8 cellular contexts compared by ENCODE assay signal in genomic region chr1:28507646-28508434, GRCh38. TPM values are rescaled to one million over a fixed set of nuclear protein-coding genes. Genes with fewer than 3 reads are reported as not detected.
DNase-seq lines count a peak whose midpoint lies in the region; ATAC-seq and TF ChIP-seq lines count a peak whose summit lies in the region.

No MANE protein-coding gene starts in this region.

- H3K9me3 ChIP-seq in DOHH2 (ENCODE audit: control insufficient read depth, insufficient read depth, low read length) (no peaks in the 10 kb centered on the region), OCI-LY1 (ENCODE audit: low read length) (no peaks in the 10 kb centered on the region), osteoblast (ENCODE audit: low read depth, low read length) (no peaks in the 10 kb centered on the region)

- POLR2A ChIA-PET in GM10248 (lab: Yijun Ruan, JAX), result interaction anchor here (0.7 to 5.4 kb wide), 6 partner anchors 69 to 242 kb away, joined by 3 to 36 read pairs (median 4); no protein-coding TSS in a partner anchor

- H3K4me3 ChIP-seq in DOHH2 (ENCODE audit: low read length) (peak overlapping the region; percentile 97), OCI-LY1 (ENCODE audit: low read depth, low read length, poor library complexity, severe bottlenecking) (peak overlapping the region; percentile 89), osteoblast (ENCODE audit: insufficient read depth, low read length) (peak overlapping the region; percentile 78)

- no peak for ATAC-seq in HG02571 (IDR thresholded peaks at IDR 0.05; ENCODE audit: unreplicated experiment)
- no peak for ATAC-seq in GM18498 (IDR thresholded peaks at IDR 0.05; ENCODE audit: unreplicated experiment)

- H3K9me3 Mint-ChIP-seq in dendritic cell treated with granulocyte-macrophage colony-stimulating factor and Interleukin-4, amounts not matched to agents 40 ng/mL and 50 ng/mL, for 4 days, result no peaks in the 10 kb centered on the region

- H4K20me1 ChIP-seq in DOHH2 (ENCODE audit: control insufficient read depth, insufficient read depth, low read depth, low read length), result no peaks in the 10 kb centered on the region
- H4K20me1 ChIP-seq in OCI-LY1 (ENCODE audit: insufficient read depth, low read length), result no peaks in the 10 kb centered on the region
- H4K20me1 ChIP-seq in osteoblast (ENCODE audit: insufficient read depth, low read length), result peaks cover 42% of the 10 kb centered on the region

- intact Hi-C loops in dendritic cell treated with granulocyte-macrophage colony-stimulating factor and Interleukin-4, amounts not matched to agents 40 ng/mL and 50 ng/mL, for 4 days (cut with micrococcal nuclease), result loop anchor here (5.0 kb wide), 1 partner anchor 74 kb away; no protein-coding TSS in a partner anchor

- peaks cover 47% of the 10 kb centered on the region for H3K79me2 ChIP-seq in DOHH2 (ENCODE audit: control insufficient read depth, low read length)
- H3K79me2 ChIP-seq in OCI-LY1 (ENCODE audit: insufficient read depth, low read length), result peaks cover 25% of the 10 kb centered on the region
- H3K79me2 ChIP-seq in osteoblast (ENCODE audit: insufficient read depth, low read length), result peaks cover 36% of the 10 kb centered on the region

- H3K36me3 ChIP-seq in DOHH2 (ENCODE audit: control insufficient read depth, low read length) (peaks cover 73% of the 10 kb centered on the region), OCI-LY1 (ENCODE audit: insufficient read depth, low read length) (peaks cover 68% of the 10 kb centered on the region), osteoblast (ENCODE audit: insufficient read depth, low read length) (peaks cover 59% of the 10 kb centered on the region)

- H3K27ac ChIP-seq in DOHH2 (ENCODE audit: low read depth, low read length) (peak overlapping the region; percentile 93), OCI-LY1 (ENCODE audit: low read depth, low read length, poor library complexity, severe bottlenecking) (peak overlapping the region; percentile 88), osteoblast (ENCODE audit: low read depth, low read length) (peak overlapping the region; percentile 90)

- H3K27ac Mint-ChIP-seq in dendritic cell treated with granulocyte-macrophage colony-stimulating factor and Interleukin-4, amounts not matched to agents 40 ng/mL and 50 ng/mL, for 4 days, result peak overlapping the region; percentile 98

- CTCF ChIA-PET in GM10248 (lab: Yijun Ruan, JAX), result interaction anchor here (0.8 to 4.4 kb wide), 7 partner anchors 8 to 369 kb away, joined by 3 to 25 read pairs (median 5); partner anchors contain the start of gene YTHDF2

- peak overlapping the region; percentile 81 for H3K9ac ChIP-seq in OCI-LY1 (ENCODE audit: low read length)

- peaks cover 54% of the 10 kb centered on the region for H3K4me1 Mint-ChIP-seq in dendritic cell treated with granulocyte-macrophage colony-stimulating factor and Interleukin-4, amounts not matched to agents 40 ng/mL and 50 ng/mL, for 4 days (ENCODE audit: low read depth)

- DNase-seq in osteoblast (ENCODE audit: insufficient read length, low spot score, missing footprints) (no peak), GM10248 (ENCODE audit: extremely low spot score) (no peak), NCI-H2196 (lab: John Stamatoyannopoulos, UW; ENCODE audit: unreplicated experiment) (no peak)

- no peaks in the 10 kb centered on the region for H3K27me3 Mint-ChIP-seq in dendritic cell treated with granulocyte-macrophage colony-stimulating factor and Interleukin-4, amounts not matched to agents 40 ng/mL and 50 ng/mL, for 4 days

- H3K36me3 Mint-ChIP-seq in dendritic cell treated with granulocyte-macrophage colony-stimulating factor and Interleukin-4, amounts not matched to agents 40 ng/mL and 50 ng/mL, for 4 days (ENCODE audit: low read depth), result peaks cover 77% of the 10 kb centered on the region

- peak overlapping the region; percentile 88 for H3K4me2 ChIP-seq in DOHH2 (ENCODE audit: low read length)
- peak overlapping the region; percentile 96 for H3K4me2 ChIP-seq in OCI-LY1 (ENCODE audit: low read length)
- peak overlapping the region; percentile 91 for H3K4me2 ChIP-seq in osteoblast (ENCODE audit: insufficient read depth, low read length)

- TF ChIP-seq CTCF in DOHH2 (IDR thresholded peaks at IDR 0.05; ENCODE audit: low read depth, low read length, poor library complexity, severe bottlenecking) (no peak), OCI-LY1 (IDR thresholded peaks at IDR 0.05; ENCODE audit: low read length) (no peak), osteoblast (IDR thresholded peaks at IDR 0.05; ENCODE audit: extremely low read depth, low read depth, low read length) (no peak), GM10248 (IDR thresholded peaks at IDR 0.05; ENCODE audit: control extremely low read depth, extremely low read depth, low read depth, missing control alignments) (no peak)

- H3K27me3 ChIP-seq in DOHH2 (ENCODE audit: control insufficient read depth, low read length) (no peaks in the 10 kb centered on the region; the same call in 1 of the 2 replicates), OCI-LY1 (ENCODE audit: insufficient read depth, low read length) (no peaks in the 10 kb centered on the region), osteoblast (ENCODE audit: insufficient read depth, low read length) (no peaks in the 10 kb centered on the region)

- H3K4me1 ChIP-seq in DOHH2 (ENCODE audit: control insufficient read depth, low read length), result peaks cover 61% of the 10 kb centered on the region
- peaks cover 46% of the 10 kb centered on the region for H3K4me1 ChIP-seq in OCI-LY1 (ENCODE audit: insufficient read depth, low read length, severe bottlenecking)
- H3K4me1 ChIP-seq in osteoblast (ENCODE audit: insufficient read depth, low read length), result peaks cover 31% of the 10 kb centered on the region

- H3K9me2 ChIP-seq in DOHH2 (replicated peaks; ENCODE audit: control insufficient read depth, low read length) (no peaks in the 10 kb centered on the region), OCI-LY1 (ENCODE audit: low read depth, low read length) (no peaks in the 10 kb centered on the region)

- no peak overlapping the region for H2AFZ ChIP-seq in OCI-LY1 (ENCODE audit: low read length)
- H2AFZ ChIP-seq in osteoblast (ENCODE audit: low read length), result no peak overlapping the region

- H3K4me3 Mint-ChIP-seq in dendritic cell treated with granulocyte-macrophage colony-stimulating factor and Interleukin-4, amounts not matched to agents 40 ng/mL and 50 ng/mL, for 4 days, result peak overlapping the region; percentile 98

- peaks cover 86% of the 10 kb centered on the region for H3F3A ChIP-seq in DOHH2 (ENCODE audit: control insufficient read depth, insufficient read depth)
- peaks cover 45% of the 10 kb centered on the region for H3F3A ChIP-seq in OCI-LY1 (ENCODE audit: insufficient read depth, low read length)

RNA-seq across cellular contexts. Expression of gene RCC1, which starts 2.0 kb away (rescaled TPM):
- 32.1 and 35.1 TPM in 2 replicates for total RNA-seq in osteoblast

RNA-seq across cellular contexts. Expression of gene TRNAU1AP, which starts 45.0 kb away (rescaled TPM):
- 23.2 and 28.3 TPM in 2 replicates for total RNA-seq in osteoblast
